Comparison of ENCODE assay signal across 2 cellular contexts in genomic region chr2:220856486-220856885, GRCh38.
TF ChIP-seq lines count a peak whose summit lies in the region.

No MANE protein-coding gene starts in this region.

TF ChIP-seq in WTC11, 78 proteins besides CTCF, POLR2A, EP300 and RAD21 (continues in another document):
- TF ChIP-seq AFF4 (CRISPR knock-in tag; IDR thresholded peaks at IDR 0.05; ENCODE audit: borderline replicate concordance) (no peak), ELF4 (CRISPR knock-in tag; IDR thresholded peaks at IDR 0.05; ENCODE audit: low read depth) (no peak), MAX (CRISPR knock-in tag; IDR thresholded peaks at IDR 0.05) (no peak), CREM (CRISPR knock-in tag; IDR thresholded peaks at IDR 0.05) (no peak), FOXJ3 (CRISPR knock-in tag; IDR thresholded peaks at IDR 0.05; ENCODE audit: borderline replicate concordance) (no peak), USF1 (CRISPR knock-in tag; IDR thresholded peaks at IDR 0.05) (no peak), OVOL2 (CRISPR knock-in tag; IDR thresholded peaks at IDR 0.05; ENCODE audit: borderline replicate concordance) (no peak), PRRX2 (CRISPR knock-in tag; IDR thresholded peaks at IDR 0.05) (no peak)
- TF ChIP-seq, protein P1, sequence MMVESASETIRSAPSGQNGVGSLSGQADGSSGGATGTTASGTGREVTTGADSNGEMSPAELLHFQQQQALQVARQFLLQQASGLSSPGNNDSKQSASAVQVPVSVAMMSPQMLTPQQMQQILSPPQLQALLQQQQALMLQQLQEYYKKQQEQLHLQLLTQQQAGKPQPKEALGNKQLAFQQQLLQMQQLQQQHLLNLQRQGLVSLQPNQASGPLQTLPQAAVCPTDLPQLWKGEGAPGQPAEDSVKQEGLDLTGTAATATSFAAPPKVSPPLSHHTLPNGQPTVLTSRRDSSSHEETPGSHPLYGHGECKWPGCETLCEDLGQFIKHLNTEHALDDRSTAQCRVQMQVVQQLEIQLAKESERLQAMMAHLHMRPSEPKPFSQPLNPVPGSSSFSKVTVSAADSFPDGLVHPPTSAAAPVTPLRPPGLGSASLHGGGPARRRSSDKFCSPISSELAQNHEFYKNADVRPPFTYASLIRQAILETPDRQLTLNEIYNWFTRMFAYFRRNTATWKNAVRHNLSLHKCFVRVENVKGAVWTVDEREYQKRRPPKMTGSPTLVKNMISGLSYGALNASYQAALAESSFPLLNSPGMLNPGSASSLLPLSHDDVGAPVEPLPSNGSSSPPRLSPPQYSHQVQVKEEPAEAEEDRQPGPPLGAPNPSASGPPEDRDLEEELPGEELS (CRISPR knock-in tag; IDR thresholded peaks at IDR 0.05), result no peak
- TF ChIP-seq, protein P2, sequence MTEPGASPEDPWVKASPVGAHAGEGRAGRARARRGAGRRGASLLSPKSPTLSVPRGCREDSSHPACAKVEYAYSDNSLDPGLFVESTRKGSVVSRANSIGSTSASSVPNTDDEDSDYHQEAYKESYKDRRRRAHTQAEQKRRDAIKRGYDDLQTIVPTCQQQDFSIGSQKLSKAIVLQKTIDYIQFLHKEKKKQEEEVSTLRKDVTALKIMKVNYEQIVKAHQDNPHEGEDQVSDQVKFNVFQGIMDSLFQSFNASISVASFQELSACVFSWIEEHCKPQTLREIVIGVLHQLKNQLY (CRISPR knock-in tag; IDR thresholded peaks at IDR 0.05), result no peak
- TF ChIP-seq, protein P3, sequence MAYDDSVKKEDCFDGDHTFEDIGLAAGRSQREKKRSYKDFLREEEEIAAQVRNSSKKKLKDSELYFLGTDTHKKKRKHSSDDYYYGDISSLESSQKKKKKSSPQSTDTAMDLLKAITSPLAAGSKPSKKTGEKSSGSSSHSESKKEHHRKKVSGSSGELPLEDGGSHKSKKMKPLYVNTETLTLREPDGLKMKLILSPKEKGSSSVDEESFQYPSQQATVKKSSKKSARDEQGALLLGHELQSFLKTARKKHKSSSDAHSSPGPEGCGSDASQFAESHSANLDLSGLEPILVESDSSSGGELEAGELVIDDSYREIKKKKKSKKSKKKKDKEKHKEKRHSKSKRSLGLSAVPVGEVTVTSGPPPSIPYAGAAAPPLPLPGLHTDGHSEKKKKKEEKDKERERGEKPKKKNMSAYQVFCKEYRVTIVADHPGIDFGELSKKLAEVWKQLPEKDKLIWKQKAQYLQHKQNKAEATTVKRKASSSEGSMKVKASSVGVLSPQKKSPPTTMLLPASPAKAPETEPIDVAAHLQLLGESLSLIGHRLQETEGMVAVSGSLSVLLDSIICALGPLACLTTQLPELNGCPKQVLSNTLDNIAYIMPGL (CRISPR knock-in tag; IDR thresholded peaks at IDR 0.05), result no peak

TF ChIP-seq in H1, 55 proteins besides CTCF, POLR2A, EP300 and RAD21:
- no peak for TF ChIP-seq HDAC6 (IDR thresholded peaks at IDR 0.05; ENCODE audit: low read depth, low read length)
- no peak for TF ChIP-seq EGR1 (IDR thresholded peaks at IDR 0.05; ENCODE audit: borderline replicate concordance, low read depth, low read length)
- TF ChIP-seq, protein P4, sequence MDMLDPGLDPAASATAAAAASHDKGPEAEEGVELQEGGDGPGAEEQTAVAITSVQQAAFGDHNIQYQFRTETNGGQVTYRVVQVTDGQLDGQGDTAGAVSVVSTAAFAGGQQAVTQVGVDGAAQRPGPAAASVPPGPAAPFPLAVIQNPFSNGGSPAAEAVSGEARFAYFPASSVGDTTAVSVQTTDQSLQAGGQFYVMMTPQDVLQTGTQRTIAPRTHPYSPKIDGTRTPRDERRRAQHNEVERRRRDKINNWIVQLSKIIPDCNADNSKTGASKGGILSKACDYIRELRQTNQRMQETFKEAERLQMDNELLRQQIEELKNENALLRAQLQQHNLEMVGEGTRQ (IDR thresholded peaks at IDR 0.05; ENCODE audit: low read length), result no peak
- no peak for TF ChIP-seq KDM4A (IDR thresholded peaks at IDR 0.05; ENCODE audit: low read depth, low read length, severe bottlenecking)
- TF ChIP-seq GABPA (IDR thresholded peaks at IDR 0.05; ENCODE audit: borderline replicate concordance, insufficient read depth, low read length), result no peak
- TF ChIP-seq CHD1 (IDR thresholded peaks at IDR 0.05; ENCODE audit: low read depth, low read length), result no peak
- TF ChIP-seq CHD2 (IDR thresholded peaks at IDR 0.05; ENCODE audit: low read length), result no peak
- TF ChIP-seq CHD7 (IDR thresholded peaks at IDR 0.05; ENCODE audit: insufficient replicate concordance, low read length), result no peak
- TF ChIP-seq BRCA1 (IDR thresholded peaks at IDR 0.05; ENCODE audit: low read depth, low read length), result no peak
- no peak for TF ChIP-seq SUZ12 (IDR thresholded peaks at IDR 0.05; ENCODE audit: low read length)
- TF ChIP-seq TCF12 (IDR thresholded peaks at IDR 0.05; ENCODE audit: low read depth, low read length), result no peak
- no peak for TF ChIP-seq MAX (IDR thresholded peaks at IDR 0.05)
